ENCODE assay signal across 23 cellular contexts in genomic region chr14:68632591-68632895, GRCh38.
DNase-seq lines count a peak whose midpoint lies in the region; ATAC-seq and TF ChIP-seq lines count a peak whose summit lies in the region.
"Had no signal": no experiment of that assay in that cellular context is flagged by ENCODE, and none has a peak within 500 bp of the region (broad histone marks: within the 10 kb centered on the region; RNA-seq: fewer than 3 reads in every experiment).

No MANE protein-coding gene starts in this region.

- TF ChIP-seq POLR2A in gastrocnemius medialis (IDR thresholded peaks at IDR 0.05) (no peak), uterus (IDR thresholded peaks at IDR 0.05) (no peak)

- H3K27me3 ChIP-seq in right atrium auricular region (no peaks in the 10 kb centered on the region), lower lobe of right lung (ENCODE audit: low read depth) (no peaks in the 10 kb centered on the region), gastrocnemius medialis (no peaks in the 10 kb centered on the region), uterus (no peaks in the 10 kb centered on the region)
- H3K27me3 ChIP-seq: neural progenitor cell, right lobe of liver had no signal

- H3K4me3 ChIP-seq in right atrium auricular region (no peak overlapping the region), lower lobe of right lung (no peak overlapping the region), gastrocnemius medialis (no peak overlapping the region), uterus (no peak overlapping the region)
- H3K4me3 ChIP-seq: GM12878, neural progenitor cell, right lobe of liver had no signal

- intact Hi-C loops in cardiac septum (cut with DNase I) (loop anchor here (2.0 to 5.0 kb wide), 2 partner anchors 34 to 155 kb away; no protein-coding TSS in a partner anchor), lower lobe of right lung (cut with DNase I) (no loop called here), gastrocnemius medialis (cut with DNase I; ENCODE audit: low total_unique reads) (loop anchor here (10.0 kb wide), 1 partner anchor 808 kb away; no protein-coding TSS in a partner anchor), uterus (cut with DNase I; ENCODE audit: low total_unique reads) (no loop called here)

- H3K27me3 Mint-ChIP-seq in stimulated activated naive B cell treated with anti-CD40 and anti-IgM and Interleukin-4, amounts not matched to agents 10 μg/mL and 1 μg/mL and 100 μg/mL, for 72 hours = no peaks in the 10 kb centered on the region

- H3K4me1 ChIP-seq in right atrium auricular region (peaks cover 0 to 49% of the 10 kb centered on the region in 2 donors), lower lobe of right lung (peaks cover 47% of the 10 kb centered on the region), gastrocnemius medialis (peaks cover 8 to 18% of the 10 kb centered on the region in 2 donors), uterus (peaks cover 6 to 18% of the 10 kb centered on the region in 2 donors)

- H3K36me3 ChIP-seq in right atrium auricular region = no peaks in the 10 kb centered on the region
- H3K36me3 ChIP-seq in lower lobe of right lung = no peaks in the 10 kb centered on the region
- H3K36me3 ChIP-seq in gastrocnemius medialis = no peaks in the 10 kb centered on the region
- no peaks in the 10 kb centered on the region for H3K36me3 ChIP-seq in uterus
- H3K36me3 ChIP-seq: neural progenitor cell, right lobe of liver had no signal

- peaks cover 14 to 36% of the 10 kb centered on the region in 2 donors for H3K4me1 Mint-ChIP-seq in stimulated activated naive B cell treated with anti-CD40 and anti-IgM and Interleukin-4, amounts not matched to agents 10 μg/mL and 1 μg/mL and 100 μg/mL, for 72 hours

- H3K27ac Mint-ChIP-seq in stimulated activated naive B cell treated with anti-CD40 and anti-IgM and Interleukin-4, amounts not matched to agents 10 μg/mL and 1 μg/mL and 100 μg/mL, for 72 hours = no peak overlapping the region
- H3K27ac Mint-ChIP-seq: activated CD8-positive, alpha-beta T cell treated with anti-CD3 and anti-CD28 coated beads for 36 hours; activated naive CD4-positive, alpha-beta T cell treated with anti-CD3 and anti-CD28 coated beads, Interleukin-2, amount 50 U/mL, for 72 hours; T-helper 1 cell treated with Interleukin-12 subunit alpha and Interleukin-12 subunit beta and Interleukin-4 antibody, amounts not matched to agents 30 μg/mL and 1 μg/mL, for 36 hours had no signal

- TF ChIP-seq CTCF in right atrium auricular region (IDR thresholded peaks at IDR 0.05) = no peak
- TF ChIP-seq CTCF in lower lobe of right lung (IDR thresholded peaks at IDR 0.05) = no peak
- no peak for TF ChIP-seq CTCF in gastrocnemius medialis (IDR thresholded peaks at IDR 0.05 in 4 of 5, conservative IDR thresholded peaks at IDR 0.05 in 1 of 5)
- TF ChIP-seq CTCF in uterus (IDR thresholded peaks at IDR 0.05) = no peak

- in situ Hi-C loops in gastrocnemius medialis (cut with MboI; ENCODE audit: low sequenced_read_pairs in 4 of 4) (no loop called here), G401 (cut with HindIII; ENCODE audit: low sequenced_read_pairs) (no loop called here)

- H3K9me3 ChIP-seq in right atrium auricular region = no peaks in the 10 kb centered on the region
- H3K9me3 ChIP-seq in lower lobe of right lung = no peaks in the 10 kb centered on the region
- no peaks in the 10 kb centered on the region for H3K9me3 ChIP-seq in gastrocnemius medialis
- H3K9me3 ChIP-seq in uterus = no peaks in the 10 kb centered on the region
- H3K9me3 ChIP-seq: right lobe of liver had no signal

- peaks cover 0 to 1% of the 10 kb centered on the region in 2 donors for H3K9me3 Mint-ChIP-seq in stimulated activated naive B cell treated with anti-CD40 and anti-IgM and Interleukin-4, amounts not matched to agents 10 μg/mL and 1 μg/mL and 100 μg/mL, for 72 hours
- H3K9me3 Mint-ChIP-seq: activated CD8-positive, alpha-beta T cell treated with anti-CD3 and anti-CD28 coated beads for 36 hours; T-helper 1 cell treated with Interleukin-12 subunit alpha and Interleukin-12 subunit beta and Interleukin-4 antibody, amounts not matched to agents 30 μg/mL and 1 μg/mL, for 36 hours had no signal

- ATAC-seq in lower lobe of right lung = no peak
- ATAC-seq in gastrocnemius medialis = no peak
- ATAC-seq in stimulated activated naive CD8-positive, alpha-beta T cell treated with anti-CD3 and anti-CD28 coated beads, Interleukin-15, Interleukin-2, amounts not matched to agents 100 U/mL and 50 U/mL, for 24 hours = no peak
- ATAC-seq in stimulated activated naive B cell treated with anti-CD40 and anti-IgM and Interleukin-4, amounts not matched to agents 10 μg/mL and 1 μg/mL and 100 μg/mL, for 72 hours (replicated peaks) = no peak
- ATAC-seq: activated CD8-positive, alpha-beta T cell treated with anti-CD3 and anti-CD28 coated beads for 36 hours; activated naive CD4-positive, alpha-beta T cell treated with anti-CD3 and anti-CD28 coated beads, Interleukin-2, amount 50 U/mL, for 72 hours; GM12878; right lobe of liver had no signal

- H3K4me3 Mint-ChIP-seq in stimulated activated naive B cell treated with anti-CD40 and anti-IgM and Interleukin-4, amounts not matched to agents 10 μg/mL and 1 μg/mL and 100 μg/mL, for 72 hours = no peak overlapping the region
- H3K4me3 Mint-ChIP-seq: activated CD8-positive, alpha-beta T cell treated with anti-CD3 and anti-CD28 coated beads for 36 hours; neural progenitor cell; T-helper 1 cell treated with Interleukin-12 subunit alpha and Interleukin-12 subunit beta and Interleukin-4 antibody, amounts not matched to agents 30 μg/mL and 1 μg/mL, for 36 hours had no signal

- no peak for DNase-seq in right atrium auricular region (ENCODE audit: low spot score)
- DNase-seq in cardiac septum (ENCODE audit: low spot score) = no peak
- no peak for DNase-seq in lower lobe of right lung
- DNase-seq in gastrocnemius medialis = no peak
- no peak for DNase-seq in uterus
- no peak for DNase-seq in G401 (ENCODE audit: low spot score)
- no peak for DNase-seq in stimulated activated naive CD8-positive, alpha-beta T cell treated with anti-CD3 and anti-CD28 coated beads, Interleukin-15, Interleukin-2, amounts not matched to agents 100 U/mL and 50 U/mL, for 24 hours
- no peak for DNase-seq in stimulated activated naive B cell treated with anti-CD40 and anti-IgM and Interleukin-4, amounts not matched to agents 10 μg/mL and 1 μg/mL and 100 μg/mL, for 72 hours
- DNase-seq: activated CD8-positive, alpha-beta T cell treated with anti-CD3 and anti-CD28 coated beads for 36 hours; dermis blood vessel endothelial cell; DMS 273 treated with DMSO at 0.1 percent for 48 hours; GDM1; Kasumi-1; mesendoderm; NCI-H1105 treated with DMSO at 0.1 percent for 48 hours; NCI-H526; right lobe of liver; SHP77 had no signal

- H3K27ac ChIP-seq in right atrium auricular region (peak overlapping the region; percentile 69 to 71), lower lobe of right lung (peak overlapping the region; percentile 18), gastrocnemius medialis (peak overlapping the region; percentile 20 to 52 (median 50)), uterus (peak overlapping the region; percentile 82 to 86)
- H3K27ac ChIP-seq: neural progenitor cell, right lobe of liver, VCaP had no signal

- no peaks in the 10 kb centered on the region for H3K36me3 Mint-ChIP-seq in stimulated activated naive B cell treated with anti-CD40 and anti-IgM and Interleukin-4, amounts not matched to agents 10 μg/mL and 1 μg/mL and 100 μg/mL, for 72 hours
- H3K36me3 Mint-ChIP-seq: activated naive CD4-positive, alpha-beta T cell treated with anti-CD3 and anti-CD28 coated beads, Interleukin-2, amount 50 U/mL, for 72 hours; neural progenitor cell had no signal

Comparison
In these comparisons a context has a peak if more than half of its experiments do, and no peak if none do; other contexts are left out.
1. H3K27ac ChIP-seq: peak in every context shown above with its lines; median percentile 84 in uterus; 70 in right atrium auricular region; 50 in gastrocnemius medialis; 18 in lower lobe of right lung.
2. intact Hi-C loops: an anchor here in cardiac septum (2.0 to 5.0 kb wide) and gastrocnemius medialis (10.0 kb wide); none called in lower lobe of right lung and uterus.